Comparison of ENCODE assay signal across 8 cellular contexts in genomic region chr4:498328-498919, GRCh38. TPM values are rescaled to one million over a fixed set of nuclear protein-coding genes. Genes with fewer than 3 reads are reported as not detected.
DNase-seq lines count a peak whose midpoint lies in the region; ATAC-seq and TF ChIP-seq lines count a peak whose summit lies in the region.

No MANE protein-coding gene starts in this region.

- peaks cover 24% of the 10 kb centered on the region for H3K36me3 ChIP-seq in suprapubic skin

- H3K27me3 ChIP-seq in suprapubic skin, result no peaks in the 10 kb centered on the region

- peaks cover 20% of the 10 kb centered on the region for H3K4me1 ChIP-seq in suprapubic skin

- peak overlapping the region; percentile 88 for H3K27ac ChIP-seq in suprapubic skin

- no peak for TF ChIP-seq POLR2A in suprapubic skin (IDR thresholded peaks at IDR 0.05)

- H3K9me3 ChIP-seq in suprapubic skin, result no peaks in the 10 kb centered on the region

- DNase-seq in astrocyte of the cerebellum (ENCODE audit: low read depth) (no peak), kidney tubule cell (ENCODE audit: low spot score) (peak; percentile 66), suprapubic skin (ENCODE audit: low spot score in 2 of 2) (no peak), GOT3 (lab: John Stamatoyannopoulos, UW) (no peak), NCI-H2107 treated with DMSO at 0.1 percent for 48 hours (lab: John Stamatoyannopoulos, UW; ENCODE audit: unreplicated experiment) (no peak)

- peak; percentile 5 for ATAC-seq in GM19372 (IDR thresholded peaks at IDR 0.05; ENCODE audit: low read depth, unreplicated experiment)
- peak; percentile 11 for ATAC-seq in HG03460 (IDR thresholded peaks at IDR 0.05; ENCODE audit: unreplicated experiment)
- no peak for ATAC-seq in HG03025 (IDR thresholded peaks at IDR 0.05; ENCODE audit: low FRiP score, unreplicated experiment)

- H3K4me3 ChIP-seq in astrocyte of the cerebellum (ENCODE audit: low read depth, low read length) (peak overlapping the region; percentile 97), suprapubic skin (peak overlapping the region; percentile 70)

- 6% methylated on average over 17 of the region's 17 CpGs for WGBS in suprapubic skin

- no peak for TF ChIP-seq EP300 in suprapubic skin (IDR thresholded peaks at IDR 0.05)

- in situ Hi-C loops in astrocyte of the cerebellum (cut with HindIII; ENCODE audit: low sequenced_read_pairs), result no loop called here

- TF ChIP-seq CTCF in astrocyte of the cerebellum (IDR thresholded peaks at IDR 0.05; ENCODE audit: low read depth, low read length, missing control alignments) (no peak), suprapubic skin (IDR thresholded peaks at IDR 0.05) (no peak)

RNA-seq across cellular contexts. Expression of gene ZNF721, which starts 0.5 kb away (rescaled TPM):
- 10 to 100 TPM; 25.8 to 57.0 (median 41.5) TPM for total RNA-seq in suprapubic skin

RNA-seq across cellular contexts. Expression of gene PIGG, which starts 0.6 kb away (rescaled TPM):
- 100 to 1,000 TPM in 1 of 4 donors, 10 to 100 TPM in 3; 44.8 to 148 (median 59.2) TPM for total RNA-seq in suprapubic skin
